Comparison of ENCODE assay signal across 20 cellular contexts in genomic region chr3:3192481-3192764, GRCh38. TPM values are rescaled to one million over a fixed set of nuclear protein-coding genes. Genes with fewer than 3 reads are reported as not detected.
DNase-seq lines count a peak whose midpoint lies in the region; ATAC-seq and TF ChIP-seq lines count a peak whose summit lies in the region.
"Had no signal": no experiment of that assay in that cellular context is flagged by ENCODE, and none has a peak within 500 bp of the region (broad histone marks: within the 10 kb centered on the region; RNA-seq: fewer than 3 reads in every experiment).

No MANE protein-coding gene starts in this region.

- H3K4me2 ChIP-seq in GM23338, result no peak overlapping the region
- H3K4me2 ChIP-seq: neural progenitor cell had no signal

- CTCF ChIA-PET in HEK293T (lab: Yijun Ruan, JAX), result no interaction called here

- H3K9me3 Mint-ChIP-seq in activated T-cell treated with anti-CD3 and anti-CD28 coated beads, Interleukin-2, amount 50 U/mL, for 4 hours, result peaks cover 4% of the 10 kb centered on the region
- H3K9me3 Mint-ChIP-seq in GM23338, result peaks cover 70% of the 10 kb centered on the region
- no peaks in the 10 kb centered on the region for H3K9me3 Mint-ChIP-seq in activated naive CD8-positive, alpha-beta T cell (ENCODE audit: low read depth)
- no peaks in the 10 kb centered on the region for H3K9me3 Mint-ChIP-seq in natural killer cell
- H3K9me3 Mint-ChIP-seq: activated B cell treated with CpG ODN at 0.5 μM for 24 hours; neural progenitor cell; stimulated activated naive B cell treated with anti-CD40 and anti-IgM and Interleukin-4, amounts not matched to agents 10 μg/mL and 1 μg/mL and 100 μg/mL, for 72 hours had no signal

- no peak for DNase-seq in activated T-cell treated with anti-CD3 and anti-CD28 coated beads, Interleukin-2, amount 50 U/mL, for 4 hours
- DNase-seq in activated T-cell treated with anti-CD3 and anti-CD28 coated beads for 4 hours (no peak), GM23338 (ENCODE audit: low spot score) (peak; percentile 25), natural killer cell (no peak), foreskin keratinocyte (no peak), HEK293T (ENCODE audit: extremely low spot score) (no peak)
- no peak for DNase-seq in activated effector memory CD4-positive, alpha-beta T cell treated with anti-CD3 and anti-CD28 coated beads, Interleukin-2, amount 50 U/mL, for 16 hours
- DNase-seq: activated B cell treated with CpG ODN at 0.5 μM for 24 hours; activated CD8-positive, alpha-beta memory T cell treated with anti-CD3 and anti-CD28 coated beads, Interleukin-2, amount 50 U/mL, for 4 hours; adrenal gland; Caco-2; NCI-H187; SJCRH30; stimulated activated CD4-positive, alpha-beta T cell treated with anti-CD3 and anti-CD28 coated beads, Interleukin-1b, Interleukin-23, amount 100 ng/mL, for 48 hours; stimulated activated naive B cell treated with anti-CD40 and anti-IgM and Interleukin-4, amounts not matched to agents 10 μg/mL and 1 μg/mL and 100 μg/mL, for 72 hours; thyroid gland had no signal

- no peak for TF ChIP-seq CTCF in GM23338 (conservative IDR thresholded peaks at IDR 0.05; ENCODE audit: low read depth in 2 of 2)
- TF ChIP-seq CTCF in natural killer cell (IDR thresholded peaks at IDR 0.05), result no peak
- no peak for TF ChIP-seq CTCF in foreskin keratinocyte (conservative IDR thresholded peaks at IDR 0.05)

- POLR2A ChIA-PET in HEK293T (lab: Yijun Ruan, JAX), result no interaction called here

- no peaks in the 10 kb centered on the region for H3K9me2 ChIP-seq in GM23338 (ENCODE audit: insufficient read depth)

- H2AFZ ChIP-seq in GM23338, result no peak overlapping the region
- H2AFZ ChIP-seq: neural progenitor cell had no signal

- H3F3A ChIP-seq in GM23338 (replicated peaks; ENCODE audit: low read depth), result no peaks in the 10 kb centered on the region

- H3K27ac Mint-ChIP-seq in GM23338 (no peak overlapping the region), natural killer cell (peak overlapping the region; percentile 85 to 86)
- peak overlapping the region; percentile 89 for H3K27ac Mint-ChIP-seq in activated naive CD8-positive, alpha-beta T cell
- H3K27ac Mint-ChIP-seq: activated B cell treated with CpG ODN at 0.5 μM for 24 hours; mesothelial cell of epicardium; neural progenitor cell; stimulated activated naive B cell treated with anti-CD40 and anti-IgM and Interleukin-4, amounts not matched to agents 10 μg/mL and 1 μg/mL and 100 μg/mL, for 72 hours had no signal

- H3K4me1 Mint-ChIP-seq in activated T-cell treated with anti-CD3 and anti-CD28 coated beads, Interleukin-2, amount 50 U/mL, for 4 hours (ENCODE audit: low read depth), result peaks cover 43% of the 10 kb centered on the region
- H3K4me1 Mint-ChIP-seq in GM23338, result no peaks in the 10 kb centered on the region
- peaks cover 55% of the 10 kb centered on the region for H3K4me1 Mint-ChIP-seq in activated naive CD8-positive, alpha-beta T cell (ENCODE audit: low read depth)
- H3K4me1 Mint-ChIP-seq in natural killer cell, result peaks cover 27 to 32% of the 10 kb centered on the region in 2 donors
- H3K4me1 Mint-ChIP-seq: activated B cell treated with CpG ODN at 0.5 μM for 24 hours; neural progenitor cell; stimulated activated naive B cell treated with anti-CD40 and anti-IgM and Interleukin-4, amounts not matched to agents 10 μg/mL and 1 μg/mL and 100 μg/mL, for 72 hours had no signal

- H3K36me3 ChIP-seq in GM23338 (ENCODE audit: insufficient read depth), result no peaks in the 10 kb centered on the region
- H3K36me3 ChIP-seq: adrenal gland, neural progenitor cell, SJCRH30, thyroid gland had no signal

- H3K79me2 ChIP-seq in GM23338 (replicated peaks; ENCODE audit: insufficient read depth), result no peaks in the 10 kb centered on the region

- H3K4me1 ChIP-seq in GM23338 (ENCODE audit: insufficient read depth), result no peaks in the 10 kb centered on the region
- H3K4me1 ChIP-seq in foreskin keratinocyte, result no peaks in the 10 kb centered on the region
- H3K4me1 ChIP-seq: adrenal gland, Caco-2, neural progenitor cell, SJCRH30, thyroid gland had no signal

- H4K20me1 ChIP-seq in GM23338 (replicated peaks; ENCODE audit: insufficient read depth), result no peaks in the 10 kb centered on the region

- peaks cover 1% of the 10 kb centered on the region for H3K27me3 Mint-ChIP-seq in activated T-cell treated with anti-CD3 and anti-CD28 coated beads, Interleukin-2, amount 50 U/mL, for 4 hours (ENCODE audit: low read depth)
- H3K27me3 Mint-ChIP-seq in GM23338 (ENCODE audit: insufficient read depth, low read depth, poor library complexity), result no peaks in the 10 kb centered on the region
- no peaks in the 10 kb centered on the region for H3K27me3 Mint-ChIP-seq in activated naive CD8-positive, alpha-beta T cell
- no peaks in the 10 kb centered on the region for H3K27me3 Mint-ChIP-seq in natural killer cell (ENCODE audit: low read depth in 2 of 2)

- intact Hi-C loops in natural killer cell (cut with micrococcal nuclease), result no loop called here

- no peaks in the 10 kb centered on the region for H3K27me3 ChIP-seq in GM23338 (ENCODE audit: insufficient read depth)
- H3K27me3 ChIP-seq in foreskin keratinocyte, result peaks cover 2% of the 10 kb centered on the region
- H3K27me3 ChIP-seq: adrenal gland, SJCRH30, thyroid gland had no signal

- H3K4me3 Mint-ChIP-seq in activated T-cell treated with anti-CD3 and anti-CD28 coated beads, Interleukin-2, amount 50 U/mL, for 4 hours, result peak overlapping the region; percentile 58
- H3K4me3 Mint-ChIP-seq in GM23338, result no peak overlapping the region
- H3K4me3 Mint-ChIP-seq in activated naive CD8-positive, alpha-beta T cell, result peak overlapping the region; percentile 62
- H3K4me3 Mint-ChIP-seq in natural killer cell, result peak overlapping the region; percentile 82
- H3K4me3 Mint-ChIP-seq: activated B cell treated with CpG ODN at 0.5 μM for 24 hours; mesothelial cell of epicardium; neural progenitor cell; stimulated activated naive B cell treated with anti-CD40 and anti-IgM and Interleukin-4, amounts not matched to agents 10 μg/mL and 1 μg/mL and 100 μg/mL, for 72 hours had no signal

- ATAC-seq in activated T-cell treated with anti-CD3 and anti-CD28 coated beads, Interleukin-2, amount 50 U/mL, for 4 hours, result peak in 1 of 2 donors; percentile 16
- ATAC-seq in GM23338 (no peak), natural killer cell (no peak), foreskin keratinocyte (no peak)
- ATAC-seq: stimulated activated naive B cell treated with anti-CD40 and anti-IgM and Interleukin-4, amounts not matched to agents 10 μg/mL and 1 μg/mL and 100 μg/mL, for 72 hours had no signal

- H3K36me3 Mint-ChIP-seq in activated T-cell treated with anti-CD3 and anti-CD28 coated beads, Interleukin-2, amount 50 U/mL, for 4 hours (ENCODE audit: insufficient read depth), result no peaks in the 10 kb centered on the region
- H3K36me3 Mint-ChIP-seq in GM23338 (ENCODE audit: low read depth), result peaks cover 3% of the 10 kb centered on the region; the same call in 1 of the 3 replicates
- peaks cover 3% of the 10 kb centered on the region for H3K36me3 Mint-ChIP-seq in activated naive CD8-positive, alpha-beta T cell
- H3K36me3 Mint-ChIP-seq in natural killer cell, result no peaks in the 10 kb centered on the region
- H3K36me3 Mint-ChIP-seq: mesothelial cell of epicardium; neural progenitor cell; stimulated activated naive B cell treated with anti-CD40 and anti-IgM and Interleukin-4, amounts not matched to agents 10 μg/mL and 1 μg/mL and 100 μg/mL, for 72 hours had no signal

- H3K27ac ChIP-seq in GM23338 (ENCODE audit: low read depth), result no peak overlapping the region
- H3K27ac ChIP-seq in foreskin keratinocyte, result no peak overlapping the region
- H3K27ac ChIP-seq: adrenal gland, coronary artery, neural progenitor cell, SJCRH30, thyroid gland had no signal

- no peak overlapping the region for H3K4me3 ChIP-seq in GM23338
- H3K4me3 ChIP-seq: adrenal gland, coronary artery, neural progenitor cell, SJCRH30, thyroid gland had no signal

TF ChIP-seq in GM23338, 12 proteins besides CTCF, POLR2A, EP300 and RAD21 (continues in another document):
- TF ChIP-seq EZH2 (IDR thresholded peaks at IDR 0.05; ENCODE audit: low read depth, unreplicated experiment), result no peak

TF ChIP-seq in HEK293T, 16 proteins besides CTCF, POLR2A, EP300 and RAD21:
- TF ChIP-seq SP1 (IDR thresholded peaks at IDR 0.05) (no peak), ARNT (IDR thresholded peaks at IDR 0.05) (no peak), FOXA1 (IDR thresholded peaks at IDR 0.05) (no peak), PKNOX1 (IDR thresholded peaks at IDR 0.05) (no peak), CTBP1 (IDR thresholded peaks at IDR 0.05; ENCODE audit: borderline replicate concordance) (no peak), L3MBTL2 (conservative IDR thresholded peaks at IDR 0.05) (no peak), NFRKB (IDR thresholded peaks at IDR 0.05) (no peak), ZNF384 (IDR thresholded peaks at IDR 0.05) (no peak), FOXM1 (IDR thresholded peaks at IDR 0.05; ENCODE audit: borderline replicate concordance) (no peak), SUZ12 (IDR thresholded peaks at IDR 0.05) (no peak), TARDBP (IDR thresholded peaks at IDR 0.05) (no peak), BHLHE40 (IDR thresholded peaks at IDR 0.05; ENCODE audit: borderline replicate concordance) (no peak), HDGF (IDR thresholded peaks at IDR 0.05; ENCODE audit: borderline replicate concordance) (no peak), ELF4 (IDR thresholded peaks at IDR 0.05) (no peak), LEF1 (IDR thresholded peaks at IDR 0.05; ENCODE audit: borderline replicate concordance) (no peak), FOXK2 (IDR thresholded peaks at IDR 0.05) (no peak)

RNA-seq across cellular contexts. Expression of gene CRBN, which starts 12.9 kb away (rescaled TPM):
- total RNA-seq in activated T-cell treated with anti-CD3 and anti-CD28 coated beads, Interleukin-2, amount 50 U/mL, for 4 hours, result 10 to 100 TPM; 34.8 to 40.4 (median 36.5) TPM
- 32.6 and 33.6 TPM in 2 replicates for total RNA-seq in GM23338 (2014; rRNA removed; shearing (Covaris generic))
- 29.9 and 41.7 TPM in 2 replicates for polyA plus RNA-seq in GM23338 (2016; fragmentation: Nextera tagmentation; extraction: Ambion mirVana)
- 100 to 1,000 TPM; 126 to 166 (median 139) TPM for total RNA-seq in natural killer cell
- 22.6 and 23.7 TPM in 2 replicates for total RNA-seq in foreskin keratinocyte
- 13.2 and 14.4 TPM in 2 replicates for polyA plus RNA-seq in foreskin keratinocyte
